ENCODE assay signal across 7 cellular contexts in genomic region chr7:17721736-17722285, GRCh38.
"Had no signal": no experiment of that assay in that cellular context is flagged by ENCODE, and none has a peak within 500 bp of the region (broad histone marks: within the 10 kb centered on the region; RNA-seq: fewer than 3 reads in every experiment).

No MANE protein-coding gene starts in this region.

- H3K4me3 ChIP-seq: GM23338, K562 had no signal

- H3K9me3 Mint-ChIP-seq: GM23338 had no signal

- H3K27ac Mint-ChIP-seq: GM23338 had no signal

- H3K4me3 Mint-ChIP-seq: GM23338 had no signal

- ATAC-seq: GM23338, K562 had no signal

- H3K4me2 ChIP-seq: GM23338 had no signal

- DNase-seq: H7, HCEC 1CT, IMR-90, KG1 had no signal

- FAIRE-seq: HTR-8/SVneo, K562 had no signal
